ENCODE assay signal across 9 cellular contexts in the genomic region with DNA sequence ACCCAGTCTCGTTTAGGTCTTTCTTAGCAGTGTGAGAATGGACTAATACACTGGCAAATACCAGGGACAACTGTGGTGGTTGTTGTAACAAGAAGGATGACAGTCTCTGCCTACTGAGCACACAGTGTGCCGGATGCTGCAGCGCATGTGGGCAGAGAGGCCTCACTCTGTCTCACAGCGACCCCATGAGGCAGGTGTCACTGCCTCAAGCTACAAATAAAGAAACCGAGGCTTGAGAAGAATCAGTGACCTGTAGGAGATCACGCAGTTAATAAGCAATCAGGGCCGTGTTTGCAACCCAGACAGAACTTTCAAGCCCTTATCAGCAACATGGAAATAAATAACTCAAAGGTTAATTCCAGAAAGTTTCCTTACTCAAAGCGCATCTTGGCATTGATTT. TPM values are rescaled to one million over a fixed set of nuclear protein-coding genes. Genes with fewer than 3 reads are reported as not detected.
DNase-seq lines count a peak whose midpoint lies in the region; ATAC-seq and TF ChIP-seq lines count a peak whose summit lies in the region.
"Had no signal": no experiment of that assay in that cellular context is flagged by ENCODE, and none has a peak within 500 bp of the region (broad histone marks: within the 10 kb centered on the region; RNA-seq: fewer than 3 reads in every experiment).

No MANE protein-coding gene starts in this region.

- TF ChIP-seq POLR2A in thyroid gland (IDR thresholded peaks at IDR 0.05), result no peak

- peak overlapping the region; percentile 83 to 93 for H3K27ac ChIP-seq in ascending aorta
- H3K27ac ChIP-seq in iPS DF 6.9 (ENCODE audit: low read length), result no peak overlapping the region
- H3K27ac ChIP-seq in thyroid gland, result no peak overlapping the region
- H3K27ac ChIP-seq: HL-60 had no signal

- no peaks in the 10 kb centered on the region for H3K4me1 Mint-ChIP-seq in Caco-2 (ENCODE audit: low read depth, unreplicated experiment)

- POLR2A ChIA-PET in Caco-2 (lab: Charles Lee), result no interaction called here

- DNase-seq in Caco-2 (peak in 1 of 2 experiments; percentile 49), ascending aorta (ENCODE audit: low spot score in 2 of 2) (peak in 1 of 2 donors; percentile 72), iPS DF 6.9 (ENCODE audit: low read depth, low spot score) (peak; percentile 27), thyroid gland (peak in 1 of 2 donors; percentile 21), GF-D8 (lab: John Stamatoyannopoulos, UW) (no peak), HPDE6-E6E7 (ENCODE audit: extremely low spot score) (no peak)
- peak; percentile 45 for DNase-seq in Jurkat, Clone E6-1 (ENCODE audit: low read depth, low spot score)

- no peak overlapping the region for H3K27ac Mint-ChIP-seq in Caco-2 (ENCODE audit: unreplicated experiment)

- no peaks in the 10 kb centered on the region for H3K9me3 Mint-ChIP-seq in Caco-2 (ENCODE audit: unreplicated experiment)

- H3K4me3 Mint-ChIP-seq in Caco-2 (ENCODE audit: unreplicated experiment), result no peak overlapping the region

- H3K27me3 ChIP-seq in Caco-2 (replicated peaks; ENCODE audit: control insufficient read depth, insufficient read depth, low read length) (no peaks in the 10 kb centered on the region), ascending aorta (no peaks in the 10 kb centered on the region), iPS DF 6.9 (ENCODE audit: control insufficient read depth, insufficient read depth, low read length) (no peaks in the 10 kb centered on the region), thyroid gland (no peaks in the 10 kb centered on the region)

- ATAC-seq in HG03521 (IDR thresholded peaks at IDR 0.05; ENCODE audit: unreplicated experiment), result no peak

- no peaks in the 10 kb centered on the region for H3K4me1 ChIP-seq in Caco-2
- peaks cover 7 to 36% of the 10 kb centered on the region in 2 donors for H3K4me1 ChIP-seq in ascending aorta
- no peaks in the 10 kb centered on the region for H3K4me1 ChIP-seq in iPS DF 6.9 (ENCODE audit: control insufficient read depth, insufficient read depth, low read length)
- H3K4me1 ChIP-seq in thyroid gland, result peaks cover 4 to 7% of the 10 kb centered on the region in 2 donors

- H3K4me3 ChIP-seq in Caco-2 (ENCODE audit: low read depth, low read length) (no peak overlapping the region), ascending aorta (no peak overlapping the region), iPS DF 6.9 (ENCODE audit: low read length) (no peak overlapping the region), thyroid gland (replicated peaks in 1 of 3) (no peak overlapping the region)
- no peak overlapping the region for H3K4me3 ChIP-seq in Jurkat, Clone E6-1 (ENCODE audit: low read length)

- H3K36me3 Mint-ChIP-seq in Caco-2 (ENCODE audit: insufficient read depth, unreplicated experiment), result no peaks in the 10 kb centered on the region

- no peaks in the 10 kb centered on the region for H3K36me3 ChIP-seq in Caco-2 (ENCODE audit: control insufficient read depth, insufficient read depth, low read length)
- no peaks in the 10 kb centered on the region for H3K36me3 ChIP-seq in ascending aorta
- no peaks in the 10 kb centered on the region for H3K36me3 ChIP-seq in iPS DF 6.9 (ENCODE audit: control insufficient read depth, insufficient read depth, low read length)
- no peaks in the 10 kb centered on the region for H3K36me3 ChIP-seq in thyroid gland

- CTCF ChIA-PET in Caco-2 (lab: Charles Lee), result interaction anchor here (1.0 kb wide), 1 partner anchor 180 kb away, joined by 3 read pairs; no protein-coding TSS in a partner anchor

- peaks cover 5% of the 10 kb centered on the region for H3K27me3 Mint-ChIP-seq in Caco-2 (ENCODE audit: insufficient read depth, unreplicated experiment)

- H3K9me3 ChIP-seq in Caco-2 (no peaks in the 10 kb centered on the region), ascending aorta (no peaks in the 10 kb centered on the region), iPS DF 6.9 (ENCODE audit: control insufficient read depth, insufficient read depth, low read length) (no peaks in the 10 kb centered on the region), thyroid gland (no peaks in the 10 kb centered on the region)

- no CpG with 5 or more reads among the region's 8 CpGs for WGBS in iPS DF 6.9 (ENCODE audit: insufficient coverage, insufficient read length)
- 74 to 80% methylated on average over 8 of the region's 8 CpGs for WGBS in thyroid gland, 2 donors

- intact Hi-C loops in Caco-2 (cut with micrococcal nuclease; ENCODE audit: unreplicated experiment), result loop anchor here (2.0 kb wide), 1 partner anchor 88 kb away; no protein-coding TSS in a partner anchor
- intact Hi-C loops in ascending aorta (cut with DNase I), result loop anchor here (2.0 to 5.0 kb wide), 2 partner anchors 88 to 752 kb away; no protein-coding TSS in a partner anchor
- intact Hi-C loops in thyroid gland (cut with DNase I), result no loop called here

- BruUV-seq in Caco-2 (replicated peaks; lab: Mats Ljungman, UMichigan), result no TSS peak

- peak; percentile 34 to 58 for TF ChIP-seq CTCF in Caco-2 (IDR thresholded peaks at IDR 0.05; ENCODE audit: insufficient read depth in 1 of 2, low read depth in 1 of 2, low read length in 1 of 2, severe bottlenecking in 1 of 2, unreplicated experiment in 1 of 2)
- peak; percentile 27 to 57 (median 51) for TF ChIP-seq CTCF in ascending aorta (IDR thresholded peaks at IDR 0.05)
- peak in 4 of 6 experiments; percentile 24 to 41 (median 36) for TF ChIP-seq CTCF in thyroid gland (IDR thresholded peaks at IDR 0.05)

RNA-seq across cellular contexts. Expression of a gene that starts 40.5 kb away (rescaled TPM):
- total RNA-seq in Caco-2 (2022), result 29.9 and 34.8 TPM in 2 replicates
- 2.3 TPM for polyA plus RNA-seq in Jurkat, Clone E6-1 (2012; ENCODE audit: insufficient read depth, insufficient read length)
- total RNA-seq in ascending aorta, result 502 TPM
- 100 to 1,000 TPM; 145 to 197 (median 173) TPM for total RNA-seq in thyroid gland

Comparison
In these comparisons a context has a peak if more than half of its experiments do, and no peak if none do; other contexts are left out.
1. DNase-seq: peak in Jurkat, Clone E6-1 (single experiment) and iPS DF 6.9 (single experiment); none in GF-D8 (single experiment) and HPDE6-E6E7 (single experiment).
2. H3K27ac ChIP-seq: peak in ascending aorta (2 of 2); none in iPS DF 6.9 (single experiment) and thyroid gland (0 of 3).
3. Peak in every context shown above with its lines, with median percentiles within 50 percentile points of each other: CTCF ChIP-seq.